In genomic region chr1:93681549-93682412, GRCh38 we compare ENCODE assay signal across 8 cellular contexts. TPM values are rescaled to one million over a fixed set of nuclear protein-coding genes. Genes with fewer than 3 reads are reported as not detected.
DNase-seq lines count a peak whose midpoint lies in the region; ATAC-seq and TF ChIP-seq lines count a peak whose summit lies in the region.

Gene BCAR3, minus strand, starts transcription at chr1:93681837. Its CDS starts 6,907 bp downstream, at chr1:93674930.

- POLR2A ChIA-PET in OCI-LY7 (lab: Charles Lee): interaction anchor here (0.7 to 17.2 kb wide), 5 partner anchors 8 to 130 kb away, joined by 3 to 497 read pairs (median 6); no protein-coding TSS in a partner anchor

- H4K20me1 ChIP-seq in OCI-LY7 (ENCODE audit: insufficient read depth, low read length): no peaks in the 10 kb centered on the region

- H3K36me3 ChIP-seq in OCI-LY7 (ENCODE audit: insufficient read depth, low read length): peaks cover 22% of the 10 kb centered on the region; the same call in 1 of the 2 replicates

- CTCF ChIA-PET in OCI-LY7 (lab: Charles Lee; ENCODE audit: unreplicated experiment): interaction anchor here (0.6 to 1.8 kb wide), 4 partner anchors 12 to 69 kb away, joined by 3 to 7 read pairs (median 4); no protein-coding TSS in a partner anchor

- peak; percentile 83 for DNase-seq in EH (ENCODE audit: low read depth)
- peak; percentile 85 for DNase-seq in OCI-LY7 (ENCODE audit: low spot score)
- DNase-seq in caudate nucleus (lab: John Stamatoyannopoulos, UW): peak in 34 of 61 donors; percentile 9 to 59 (median 28)
- DNase-seq in iris pigment epithelial cell (ENCODE audit: low read depth): peak; percentile 82
- DNase-seq in central memory CD4-positive, alpha-beta T cell: no peak

- H3K9me3 ChIP-seq in OCI-LY7 (ENCODE audit: low read length): no peaks in the 10 kb centered on the region

- peak within 1 kb of the TSS; percentile 78 for H2AFZ ChIP-seq in OCI-LY7 (ENCODE audit: low read length)

- H3K4me3 ChIP-seq in OCI-LY7 (ENCODE audit: low read depth, low read length, poor library complexity, severe bottlenecking): peak within 1 kb of the TSS; percentile 82
- peak within 1 kb of the TSS; percentile 59 to 89 (median 72) for H3K4me3 ChIP-seq in skin epidermis

- peaks cover 65% of the 10 kb centered on the region for H3K4me1 ChIP-seq in OCI-LY7 (ENCODE audit: insufficient read depth, low read length, poor library complexity, severe bottlenecking)

- no peaks in the 10 kb centered on the region for H3K9me2 ChIP-seq in OCI-LY7 (ENCODE audit: insufficient read depth, low read length)

- BruUV-seq in OCI-LY7 (replicated peaks; lab: Mats Ljungman, UMichigan): no TSS peak

- peaks cover 32% of the 10 kb centered on the region for H3K79me2 ChIP-seq in OCI-LY7 (ENCODE audit: insufficient read depth, low read depth, low read length)

- H3K4me2 ChIP-seq in OCI-LY7 (ENCODE audit: low read length): peak within 1 kb of the TSS; percentile 73

- TF ChIP-seq CTCF in OCI-LY7 (conservative IDR thresholded peaks at IDR 0.05; ENCODE audit: low read length): peak; percentile 52

- ATAC-seq in GM19438 (IDR thresholded peaks at IDR 0.05; ENCODE audit: low read depth, unreplicated experiment) (peak; percentile 75), HG03469 (IDR thresholded peaks at IDR 0.05; ENCODE audit: unreplicated experiment) (peak; percentile 31)

- H3K27ac ChIP-seq in OCI-LY7 (ENCODE audit: low read depth, low read length, poor library complexity, severe bottlenecking) (peak within 1 kb of the TSS; percentile 64), caudate nucleus (ENCODE audit: low read depth, low read length) (peak within 1 kb of the TSS; percentile 81), skin epidermis (peak within 1 kb of the TSS; percentile 65 to 93 (median 87))

- intact Hi-C loops in OCI-LY7 (cut with micrococcal nuclease; ENCODE audit: unreplicated experiment): loop anchor here (1.0 to 5.0 kb wide), 6 partner anchors 21 to 165 kb away; no protein-coding TSS in a partner anchor

RNA-seq across cellular contexts. Expression of gene BCAR3, which starts in this region (rescaled TPM):
- 12.0 and 16.3 TPM in 2 replicates for total RNA-seq in OCI-LY7 (2014; rRNA removed; shearing (Covaris generic))
- 18.8 and 24.2 TPM in 2 replicates for total RNA-seq in OCI-LY7 (2022)
